Comparison of ENCODE assay signal across 8 cellular contexts in genomic region chr4:1216869-1217294, GRCh38. TPM values are rescaled to one million over a fixed set of nuclear protein-coding genes. Genes with fewer than 3 reads are reported as not detected.
DNase-seq lines count a peak whose midpoint lies in the region; ATAC-seq and TF ChIP-seq lines count a peak whose summit lies in the region.

No MANE protein-coding gene starts in this region.

- peak overlapping the region; percentile 95 for H3K4me2 ChIP-seq in BLaER1

- peaks cover 100% of the 10 kb centered on the region for H4K20me1 ChIP-seq in BLaER1

- no peaks in the 10 kb centered on the region for H3K9me3 Mint-ChIP-seq in activated T-cell treated with anti-CD3 and anti-CD28 coated beads, Interleukin-2, amount 50 U/mL, for 72 hours

- intact Hi-C loops in mucosa of descending colon (cut with DNase I, micrococcal nuclease) = no loop called here

- peaks cover 6 to 22% of the 10 kb centered on the region in 2 donors for H3K36me3 Mint-ChIP-seq in activated T-cell treated with anti-CD3 and anti-CD28 coated beads, Interleukin-2, amount 50 U/mL, for 72 hours (ENCODE audit: insufficient read depth in 2 of 2)

- H3K27me3 ChIP-seq in BLaER1 = 0 out of 2 replicates have a peak, but pooled peaks cover 5% of the 10 kb centered on the region

- no peaks in the 10 kb centered on the region for H3K9me3 ChIP-seq in BLaER1
- H3K9me3 ChIP-seq in mucosa of descending colon = no peaks in the 10 kb centered on the region

- TF ChIP-seq CTCF in mucosa of descending colon (IDR thresholded peaks at IDR 0.05) = no peak

- peak; percentile 80 to 88 for ATAC-seq in activated T-cell treated with anti-CD3 and anti-CD28 coated beads, Interleukin-2, amount 50 U/mL, for 72 hours (replicated peaks in 1 of 2)
- ATAC-seq in mucosa of descending colon (peak; percentile 49), HG03196 (IDR thresholded peaks at IDR 0.05; ENCODE audit: unreplicated experiment) (no peak)

- H3K4me3 ChIP-seq in BLaER1 = peak overlapping the region; percentile 60
- no peak overlapping the region for H3K4me3 ChIP-seq in mucosa of descending colon

- peaks cover 47% of the 10 kb centered on the region for H3K36me3 ChIP-seq in BLaER1
- H3K36me3 ChIP-seq in mucosa of descending colon (ENCODE audit: low read depth) = peaks cover 9% of the 10 kb centered on the region

- peaks cover 34% of the 10 kb centered on the region for H3K4me1 Mint-ChIP-seq in activated T-cell treated with anti-CD3 and anti-CD28 coated beads, Interleukin-2, amount 50 U/mL, for 72 hours (ENCODE audit: low read depth)

- DNase-seq in NOMO-1 treated with dmso at 0.1 percent for 144 hours (lab: John Stamatoyannopoulos, UW; ENCODE audit: unreplicated experiment) (peak; percentile 29), mucosa of descending colon (peak in 2 of 3 donors; percentile 61 to 78), GOT3 (lab: John Stamatoyannopoulos, UW) (no peak), NCI-H2196 (lab: John Stamatoyannopoulos, UW; ENCODE audit: unreplicated experiment) (no peak), NCI-H510A (lab: John Stamatoyannopoulos, UW) (no peak)
- DNase-seq in activated T-cell treated with anti-CD3 and anti-CD28 coated beads, Interleukin-2, amount 50 U/mL, for 72 hours = peak; percentile 64 to 71

- H3K4me1 ChIP-seq in BLaER1 (peaks cover 96% of the 10 kb centered on the region), mucosa of descending colon (ENCODE audit: low read depth) (peaks cover 5% of the 10 kb centered on the region)

- peak overlapping the region; percentile 85 for H3K27ac ChIP-seq in BLaER1

- no peaks in the 10 kb centered on the region for H3K27me3 Mint-ChIP-seq in activated T-cell treated with anti-CD3 and anti-CD28 coated beads, Interleukin-2, amount 50 U/mL, for 72 hours (ENCODE audit: low read depth)

- H3K27ac Mint-ChIP-seq in activated T-cell treated with anti-CD3 and anti-CD28 coated beads, Interleukin-2, amount 50 U/mL, for 72 hours = peak overlapping the region; percentile 87

- H3K4me3 Mint-ChIP-seq in activated T-cell treated with anti-CD3 and anti-CD28 coated beads, Interleukin-2, amount 50 U/mL, for 72 hours = peak overlapping the region; percentile 68 to 72

- peak overlapping the region; percentile 66 for H3K9ac ChIP-seq in BLaER1

RNA-seq across cellular contexts. Expression of gene CTBP1, which starts 32.0 kb away (rescaled TPM):
- total RNA-seq in activated T-cell treated with anti-CD3 and anti-CD28 coated beads, Interleukin-2, amount 50 U/mL, for 72 hours = 100 to 1,000 TPM; 182 to 190 TPM
- 100 to 1,000 TPM; 151 to 188 (median 168) TPM for total RNA-seq in mucosa of descending colon

RNA-seq across cellular contexts. Expression of gene SPON2, which starts 44.5 kb away (rescaled TPM):
- total RNA-seq in activated T-cell treated with anti-CD3 and anti-CD28 coated beads, Interleukin-2, amount 50 U/mL, for 72 hours = 1 to 10 TPM; 7.0 to 8.2 TPM
- 10 to 100 TPM; 19.6 to 42.1 (median 41.4) TPM for total RNA-seq in mucosa of descending colon

Comparison
In these comparisons a context has a peak if more than half of its experiments do, and no peak if none do; other contexts are left out.
1. DNase-seq: peak in NOMO-1 treated with dmso at 0.1 percent for 144 hours (single experiment), activated T-cell treated with anti-CD3 and anti-CD28 coated beads, Interleukin-2, amount 50 U/mL, for 72 hours (2 of 2) and mucosa of descending colon (2 of 3); none in GOT3 (single experiment), NCI-H2196 (single experiment) and NCI-H510A (single experiment).